In genomic region chr9:136791466-136792276, GRCh38 we compare ENCODE assay signal across 8 cellular contexts. TPM values are rescaled to one million over a fixed set of nuclear protein-coding genes. Genes with fewer than 3 reads are reported as not detected.
DNase-seq lines count a peak whose midpoint lies in the region; ATAC-seq and TF ChIP-seq lines count a peak whose summit lies in the region.

No MANE protein-coding gene starts in this region.

- peak; percentile 5 for ATAC-seq in GM19452 (IDR thresholded peaks at IDR 0.05; ENCODE audit: unreplicated experiment)
- peak; percentile 61 to 71 for ATAC-seq in lower lobe of right lung

- intact Hi-C loops in lower lobe of right lung (cut with DNase I), result no loop called here

- H3K36me3 ChIP-seq in BE2C (no peaks in the 10 kb centered on the region), lower lobe of right lung (peaks cover 12% of the 10 kb centered on the region)

- H3K27ac ChIP-seq in lower lobe of right lung, result peak overlapping the region; percentile 96

- peak; percentile 94 for TF ChIP-seq CTCF in BE2C (IDR thresholded peaks at IDR 0.05; ENCODE audit: low read depth, low read length)
- TF ChIP-seq CTCF in lower lobe of right lung (IDR thresholded peaks at IDR 0.05), result peak; percentile 90

- H3K9me3 ChIP-seq in BE2C, result no peaks in the 10 kb centered on the region
- no peaks in the 10 kb centered on the region for H3K9me3 ChIP-seq in lower lobe of right lung

- DNase-seq in BE2C (peak; percentile 62), NCI-H146 treated with DMSO at 0.1 percent for 48 hours (lab: John Stamatoyannopoulos, UW; ENCODE audit: unreplicated experiment) (peak; percentile 39), cerebellar cortex (ENCODE audit: low spot score) (peak; percentile 58), lower lobe of right lung (peak; percentile 84), foreskin melanocyte (no peak)
- peak; percentile 60 for DNase-seq in activated CD4-positive, CD25-positive, alpha-beta regulatory T cell treated with anti-CD3 and anti-CD28 coated beads, Interleukin-2, amount 50 U/mL, for 16 hours (ENCODE audit: low read depth, low spot score)
- DNase-seq in stimulated activated CD8-positive, alpha-beta memory T cell treated with anti-CD3 and anti-CD28 coated beads, Interleukin-12 subunit alpha, Interleukin-12 subunit beta, amount 100 ng/mL, for 4 hours (ENCODE audit: low read depth), result peak; percentile 39

- H3K4me1 ChIP-seq in BE2C (peaks cover 37% of the 10 kb centered on the region), lower lobe of right lung (peaks cover 33% of the 10 kb centered on the region)

- H3K4me3 ChIP-seq in BE2C (ENCODE audit: low read depth, low read length) (peak overlapping the region; percentile 78), lower lobe of right lung (peak overlapping the region; percentile 85)

- H3K27me3 ChIP-seq in BE2C, result no peaks in the 10 kb centered on the region; the same call in 1 of the 2 replicates
- H3K27me3 ChIP-seq in lower lobe of right lung (ENCODE audit: low read depth), result no peaks in the 10 kb centered on the region

RNA-seq across cellular contexts. Expression of gene TMEM141, which starts 0.5 kb away (rescaled TPM):
- polyA plus RNA-seq in BE2C (2012; ENCODE audit: insufficient read depth, insufficient read length, low read depth), result 159 TPM
- total RNA-seq in lower lobe of right lung, result 57.2 TPM

RNA-seq across cellular contexts. Expression of gene CCDC183, which starts 4.5 kb away (rescaled TPM):
- polyA plus RNA-seq in BE2C (2012; ENCODE audit: insufficient read depth, insufficient read length, low read depth), result 10.7 TPM
- 3.7 TPM for total RNA-seq in lower lobe of right lung

RNA-seq across cellular contexts. Expression of gene RABL6, which starts 16.1 kb away (rescaled TPM):
- 164 TPM for polyA plus RNA-seq in BE2C (2012; ENCODE audit: insufficient read depth, insufficient read length, low read depth)
- total RNA-seq in lower lobe of right lung, result 62.2 TPM

RNA-seq across cellular contexts. Expression of gene LCN15, which starts 27.4 kb away (rescaled TPM):
- polyA plus RNA-seq in BE2C (2012; ENCODE audit: insufficient read depth, insufficient read length, low read depth), result not detected
- total RNA-seq in lower lobe of right lung, result not detected

RNA-seq across cellular contexts. Expression of gene LCN8, which starts 33.6 kb away (rescaled TPM):
- polyA plus RNA-seq in BE2C (2012; ENCODE audit: insufficient read depth, insufficient read length, low read depth), result not detected
- total RNA-seq in lower lobe of right lung, result not detected
